Comparison of ENCODE assay signal across 10 cellular contexts in genomic region chr6:33290459-33290858, GRCh38. TPM values are rescaled to one million over a fixed set of nuclear protein-coding genes. Genes with fewer than 3 reads are reported as not detected.
DNase-seq lines count a peak whose midpoint lies in the region; ATAC-seq and TF ChIP-seq lines count a peak whose summit lies in the region.
"Had no signal": no experiment of that assay in that cellular context is flagged by ENCODE, and none has a peak within 500 bp of the region (broad histone marks: within the 10 kb centered on the region; RNA-seq: fewer than 3 reads in every experiment).

No MANE protein-coding gene starts in this region.

- no peak for DNase-seq in cardiac muscle cell (ENCODE audit: low read depth in 1 of 2, low spot score in 1 of 2)
- DNase-seq in cardiac septum (ENCODE audit: low spot score): no peak
- DNase-seq in activated naive CD8-positive, alpha-beta T cell treated with anti-CD3 and anti-CD28 coated beads, Interleukin-2, amount 10 ng/mL, durations not matched to agents 7 days and 5 days: no peak
- no peak for DNase-seq in right lobe of liver
- no peak for DNase-seq in upper lobe of right lung
- DNase-seq in C1 segment of cervical spinal cord (lab: John Stamatoyannopoulos, UW): no peak
- DNase-seq in islet precursor cell: no peak
- DNase-seq in hypothalamus (lab: John Stamatoyannopoulos, UW): no peak
- DNase-seq: amniotic stem cell, NCI-H510A treated with DMSO at 0.1 percent for 48 hours had no signal

- peaks cover 22% of the 10 kb centered on the region for H3K36me3 ChIP-seq in cardiac muscle cell
- H3K36me3 ChIP-seq in right lobe of liver: peaks cover 0 to 40% (median 10%) of the 10 kb centered on the region in 4 donors
- peaks cover 66% of the 10 kb centered on the region for H3K36me3 ChIP-seq in upper lobe of right lung

- TF ChIP-seq CTCF in cardiac muscle cell (IDR thresholded peaks at IDR 0.05; ENCODE audit: low read depth, low read length) (no peak), right lobe of liver (IDR thresholded peaks at IDR 0.05) (no peak), upper lobe of right lung (IDR thresholded peaks at IDR 0.05) (no peak)

- H3K4me3 ChIP-seq in cardiac muscle cell (peak overlapping the region; percentile 74), right lobe of liver (peak overlapping the region in 2 of 3 donors; percentile 79 to 91), upper lobe of right lung (peak overlapping the region; percentile 89)

- no peaks in the 10 kb centered on the region for H3K27me3 ChIP-seq in cardiac muscle cell
- no peaks in the 10 kb centered on the region for H3K27me3 ChIP-seq in right lobe of liver
- no peaks in the 10 kb centered on the region for H3K27me3 ChIP-seq in upper lobe of right lung

- H3K27ac Mint-ChIP-seq in activated naive CD8-positive, alpha-beta T cell treated with anti-CD3 and anti-CD28 coated beads, Interleukin-2, amount 10 ng/mL, durations not matched to agents 7 days and 5 days: peak overlapping the region; percentile 90

- no peaks in the 10 kb centered on the region for H3K9me3 ChIP-seq in cardiac muscle cell (ENCODE audit: low read depth)
- no peaks in the 10 kb centered on the region for H3K9me3 ChIP-seq in right lobe of liver
- H3K9me3 ChIP-seq in upper lobe of right lung: no peaks in the 10 kb centered on the region

- 68% methylated on average over 7 of the region's 7 CpGs for WGBS in right lobe of liver (ENCODE audit: insufficient coverage, low coverage, low lambda C conversion rate, missing lambda C conversion rate)

- POLR2A ChIA-PET in activated naive CD8-positive, alpha-beta T cell treated with anti-CD3 and anti-CD28 coated beads, Interleukin-2, amount 10 ng/mL, durations not matched to agents 7 days and 5 days (lab: Charles Lee): interaction anchor here (2.7 to 7.3 kb wide), 4 partner anchors 10 to 22 kb away, joined by 21 to 107 read pairs (median 46); partner anchors contain the start of genes B3GALT4, RGL2, RPS18 and TAPBP

- peaks cover 31% of the 10 kb centered on the region for H3K4me1 Mint-ChIP-seq in activated naive CD8-positive, alpha-beta T cell treated with anti-CD3 and anti-CD28 coated beads, Interleukin-2, amount 10 ng/mL, durations not matched to agents 7 days and 5 days

- H3K27me3 Mint-ChIP-seq in activated naive CD8-positive, alpha-beta T cell treated with anti-CD3 and anti-CD28 coated beads, Interleukin-2, amount 10 ng/mL, durations not matched to agents 7 days and 5 days: no peaks in the 10 kb centered on the region

- no peaks in the 10 kb centered on the region for H3K9me3 Mint-ChIP-seq in activated naive CD8-positive, alpha-beta T cell treated with anti-CD3 and anti-CD28 coated beads, Interleukin-2, amount 10 ng/mL, durations not matched to agents 7 days and 5 days

- H3K4me1 ChIP-seq in cardiac muscle cell (ENCODE audit: low read depth) (peaks cover 4% of the 10 kb centered on the region), right lobe of liver (peaks cover 0 to 16% (median 8%) of the 10 kb centered on the region in 4 donors), upper lobe of right lung (peaks cover 19% of the 10 kb centered on the region)

- TF ChIP-seq POLR2A in right lobe of liver (IDR thresholded peaks at IDR 0.05): no peak

- H3K36me3 Mint-ChIP-seq in activated naive CD8-positive, alpha-beta T cell treated with anti-CD3 and anti-CD28 coated beads, Interleukin-2, amount 10 ng/mL, durations not matched to agents 7 days and 5 days: peaks cover 22% of the 10 kb centered on the region

- peak overlapping the region; percentile 96 for H3K4me3 Mint-ChIP-seq in activated naive CD8-positive, alpha-beta T cell treated with anti-CD3 and anti-CD28 coated beads, Interleukin-2, amount 10 ng/mL, durations not matched to agents 7 days and 5 days

- ATAC-seq in activated naive CD8-positive, alpha-beta T cell treated with anti-CD3 and anti-CD28 coated beads, Interleukin-2, amount 10 ng/mL, durations not matched to agents 7 days and 5 days (ENCODE audit: low read depth): no peak
- ATAC-seq in right lobe of liver: no peak
- no peak for ATAC-seq in upper lobe of right lung

- H3K27ac ChIP-seq in cardiac muscle cell (no peak overlapping the region), right lobe of liver (no peak overlapping the region), upper lobe of right lung (no peak overlapping the region)

- intact Hi-C loops in cardiac septum (cut with DNase I) (no loop called here), right lobe of liver (cut with DNase I) (no loop called here), upper lobe of right lung (cut with DNase I) (no loop called here)

RNA-seq across cellular contexts. Expression of gene PFDN6, which starts 1.1 kb away (rescaled TPM):
- 72.8 and 95.3 TPM in 2 replicates for total RNA-seq in cardiac muscle cell
- 34.2 and 35.1 TPM in 2 replicates for polyA plus RNA-seq in cardiac muscle cell
- 35.1 TPM for total RNA-seq in cardiac septum
- 10 to 100 TPM; 53.3 to 54.7 TPM for total RNA-seq in activated naive CD8-positive, alpha-beta T cell treated with anti-CD3 and anti-CD28 coated beads, Interleukin-2, amount 10 ng/mL, durations not matched to agents 7 days and 5 days
- 10 to 100 TPM; 23.8 to 35.2 (median 27.5) TPM for total RNA-seq in right lobe of liver
- total RNA-seq in upper lobe of right lung: 39.3 TPM

RNA-seq across cellular contexts. Expression of gene WDR46, which starts 1.4 kb away (rescaled TPM):
- 34.8 and 58.9 TPM in 2 replicates for total RNA-seq in cardiac muscle cell
- polyA plus RNA-seq in cardiac muscle cell: 46.3 and 70.4 TPM in 2 replicates
- 18.8 TPM for total RNA-seq in cardiac septum
- 10 to 100 TPM; 50.0 to 58.0 TPM for total RNA-seq in activated naive CD8-positive, alpha-beta T cell treated with anti-CD3 and anti-CD28 coated beads, Interleukin-2, amount 10 ng/mL, durations not matched to agents 7 days and 5 days
- 10 to 100 TPM; 13.1 to 35.2 (median 23.9) TPM for total RNA-seq in right lobe of liver
- total RNA-seq in upper lobe of right lung: 37.0 TPM

RNA-seq across cellular contexts. Expression of gene RGL2, which starts 8.3 kb away (rescaled TPM):
- 61.8 and 89.8 TPM in 2 replicates for total RNA-seq in cardiac muscle cell
- 86.1 and 115 TPM in 2 replicates for polyA plus RNA-seq in cardiac muscle cell
- total RNA-seq in cardiac septum: 46.9 TPM
- 10 to 100 TPM; 65.4 to 65.5 TPM for total RNA-seq in activated naive CD8-positive, alpha-beta T cell treated with anti-CD3 and anti-CD28 coated beads, Interleukin-2, amount 10 ng/mL, durations not matched to agents 7 days and 5 days
- 10 to 100 TPM; 15.1 to 30.6 (median 23.3) TPM for total RNA-seq in right lobe of liver
- total RNA-seq in upper lobe of right lung: 114 TPM

RNA-seq across cellular contexts. Expression of gene B3GALT4, which starts 13.5 kb away (rescaled TPM):
- total RNA-seq in cardiac muscle cell: 11.7 and 15.5 TPM in 2 replicates
- polyA plus RNA-seq in cardiac muscle cell: 11.0 and 15.8 TPM in 2 replicates
- 9.3 TPM for total RNA-seq in cardiac septum
- total RNA-seq in activated naive CD8-positive, alpha-beta T cell treated with anti-CD3 and anti-CD28 coated beads, Interleukin-2, amount 10 ng/mL, durations not matched to agents 7 days and 5 days: 10 to 100 TPM; 32.0 to 35.4 TPM
- total RNA-seq in right lobe of liver: 1 to 10 TPM in 4 of 6 experiments, under 1 TPM in 2; 0.79 to 1.7 (median 1.4) TPM
- 16.8 TPM for total RNA-seq in upper lobe of right lung

RNA-seq across cellular contexts. Expression of gene RPS18, which starts 18.6 kb away (rescaled TPM):
- total RNA-seq in cardiac muscle cell (2,022 and 2,161 TPM in 2 replicates), cardiac septum (753 TPM), right lobe of liver (100 to 1,000 TPM; 504 to 932 (median 612) TPM), upper lobe of right lung (1,687 TPM)
- 1,298 and 1,698 TPM in 2 replicates for polyA plus RNA-seq in cardiac muscle cell
- total RNA-seq in activated naive CD8-positive, alpha-beta T cell treated with anti-CD3 and anti-CD28 coated beads, Interleukin-2, amount 10 ng/mL, durations not matched to agents 7 days and 5 days: 1,000 to 10,000 TPM; 3,300 to 3,409 TPM
